Comparison of ENCODE assay signal across 1 cellular context in genomic region chr6:170552765-170553685, GRCh38.
TF ChIP-seq lines count a peak whose summit lies in the region.

Gene PSMB1, minus strand, starts transcription at chr6:170553307. Its CDS starts 65 bp downstream, at chr6:170553242.

TF ChIP-seq in GM12878, 131 proteins besides CTCF, POLR2A, EP300 and RAD21 (continued from another document):
- TF ChIP-seq EGR1 (IDR thresholded peaks at IDR 0.05; ENCODE audit: borderline replicate concordance in 1 of 2, low read depth in 2 of 2, low read length in 2 of 2) (0 out of 3 replicates have a peak, but pooled peaks of 1 of the 2 experiments have one; percentile 51), RELB (IDR thresholded peaks at IDR 0.05; ENCODE audit: low read depth) (peak; percentile 85), IKZF2 (IDR thresholded peaks at IDR 0.05) (peak in 1 of 2 experiments; percentile 52; a peak in 2 of 4 replicates), RAD51 (IDR thresholded peaks at IDR 0.05) (no peak), DPF2 (IDR thresholded peaks at IDR 0.05) (peak; percentile 51; the same call in 1 of the 2 replicates), IKZF1 (conservative IDR thresholded peaks at IDR 0.05) (peak; percentile 86), E2F8 (IDR thresholded peaks at IDR 0.05; ENCODE audit: low read depth, partially characterized antibody) (no peak), RFX5 (IDR thresholded peaks at IDR 0.05; ENCODE audit: low read depth, low read length) (no peak), SUZ12 (IDR thresholded peaks at IDR 0.05; ENCODE audit: unreplicated experiment) (no peak), JUNB (IDR thresholded peaks at IDR 0.05) (no peak), CHD2 (IDR thresholded peaks at IDR 0.05; ENCODE audit: borderline replicate concordance, low read depth, low read length) (peak; percentile 87), SREBF2 (IDR thresholded peaks at IDR 0.05; ENCODE audit: low read length) (no peak), NFYA (IDR thresholded peaks at IDR 0.05; ENCODE audit: borderline replicate concordance, low read depth, low read length) (no peak), ZBTB33 (IDR thresholded peaks at IDR 0.05) (no peak), TBL1XR1 (IDR thresholded peaks at IDR 0.05; ENCODE audit: low read depth, low read length) (no peak), BRCA1 (IDR thresholded peaks at IDR 0.05; ENCODE audit: low read depth, low read length) (no peak), MAX (IDR thresholded peaks at IDR 0.05; ENCODE audit: low read depth, low read length) (peak; percentile 18; the same call in 1 of the 2 replicates), ZBTB11 (CRISPR knock-in tag; IDR thresholded peaks at IDR 0.05) (no peak), STAT1 (conservative IDR thresholded peaks at IDR 0.05) (no peak), HDGF (IDR thresholded peaks at IDR 0.05) (0 out of 2 replicates have a peak, but pooled peaks have one; percentile 38), TAF1 (IDR thresholded peaks at IDR 0.05; ENCODE audit: borderline replicate concordance, low read depth, low read length) (peak; percentile 84), SIX5 (IDR thresholded peaks at IDR 0.05; ENCODE audit: low read depth, low read length, severe bottlenecking) (peak; percentile 40), CBX3 (IDR thresholded peaks at IDR 0.05; ENCODE audit: borderline replicate concordance, low read depth) (no peak), WRNIP1 (IDR thresholded peaks at IDR 0.05; ENCODE audit: borderline replicate concordance, low read depth, low read length) (no peak), ZSCAN29 (IDR thresholded peaks at IDR 0.05) (no peak), HCFC1 (IDR thresholded peaks at IDR 0.05; ENCODE audit: low read length) (peak; percentile 64; the same call in 1 of the 2 replicates), NR2F1 (conservative IDR thresholded peaks at IDR 0.05) (peak; percentile 37; the same call in 1 of the 2 replicates), MEF2A (IDR thresholded peaks at IDR 0.05; ENCODE audit: insufficient read depth, low read depth, low read length) (no peak), PML (IDR thresholded peaks at IDR 0.05; ENCODE audit: low read length) (peak; percentile 93)
- TF ChIP-seq, protein P1, sequence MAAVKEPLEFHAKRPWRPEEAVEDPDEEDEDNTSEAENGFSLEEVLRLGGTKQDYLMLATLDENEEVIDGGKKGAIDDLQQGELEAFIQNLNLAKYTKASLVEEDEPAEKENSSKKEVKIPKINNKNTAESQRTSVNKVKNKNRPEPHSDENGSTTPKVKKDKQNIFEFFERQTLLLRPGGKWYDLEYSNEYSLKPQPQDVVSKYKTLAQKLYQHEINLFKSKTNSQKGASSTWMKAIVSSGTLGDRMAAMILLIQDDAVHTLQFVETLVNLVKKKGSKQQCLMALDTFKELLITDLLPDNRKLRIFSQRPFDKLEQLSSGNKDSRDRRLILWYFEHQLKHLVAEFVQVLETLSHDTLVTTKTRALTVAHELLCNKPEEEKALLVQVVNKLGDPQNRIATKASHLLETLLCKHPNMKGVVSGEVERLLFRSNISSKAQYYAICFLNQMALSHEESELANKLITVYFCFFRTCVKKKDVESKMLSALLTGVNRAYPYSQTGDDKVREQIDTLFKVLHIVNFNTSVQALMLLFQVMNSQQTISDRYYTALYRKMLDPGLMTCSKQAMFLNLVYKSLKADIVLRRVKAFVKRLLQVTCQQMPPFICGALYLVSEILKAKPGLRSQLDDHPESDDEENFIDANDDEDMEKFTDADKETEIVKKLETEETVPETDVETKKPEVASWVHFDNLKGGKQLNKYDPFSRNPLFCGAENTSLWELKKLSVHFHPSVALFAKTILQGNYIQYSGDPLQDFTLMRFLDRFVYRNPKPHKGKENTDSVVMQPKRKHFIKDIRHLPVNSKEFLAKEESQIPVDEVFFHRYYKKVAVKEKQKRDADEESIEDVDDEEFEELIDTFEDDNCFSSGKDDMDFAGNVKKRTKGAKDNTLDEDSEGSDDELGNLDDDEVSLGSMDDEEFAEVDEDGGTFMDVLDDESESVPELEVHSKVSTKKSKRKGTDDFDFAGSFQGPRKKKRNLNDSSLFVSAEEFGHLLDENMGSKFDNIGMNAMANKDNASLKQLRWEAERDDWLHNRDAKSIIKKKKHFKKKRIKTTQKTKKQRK (IDR thresholded peaks at IDR 0.05; ENCODE audit: low read depth, low read length): no peak
- TF ChIP-seq, protein P2, sequence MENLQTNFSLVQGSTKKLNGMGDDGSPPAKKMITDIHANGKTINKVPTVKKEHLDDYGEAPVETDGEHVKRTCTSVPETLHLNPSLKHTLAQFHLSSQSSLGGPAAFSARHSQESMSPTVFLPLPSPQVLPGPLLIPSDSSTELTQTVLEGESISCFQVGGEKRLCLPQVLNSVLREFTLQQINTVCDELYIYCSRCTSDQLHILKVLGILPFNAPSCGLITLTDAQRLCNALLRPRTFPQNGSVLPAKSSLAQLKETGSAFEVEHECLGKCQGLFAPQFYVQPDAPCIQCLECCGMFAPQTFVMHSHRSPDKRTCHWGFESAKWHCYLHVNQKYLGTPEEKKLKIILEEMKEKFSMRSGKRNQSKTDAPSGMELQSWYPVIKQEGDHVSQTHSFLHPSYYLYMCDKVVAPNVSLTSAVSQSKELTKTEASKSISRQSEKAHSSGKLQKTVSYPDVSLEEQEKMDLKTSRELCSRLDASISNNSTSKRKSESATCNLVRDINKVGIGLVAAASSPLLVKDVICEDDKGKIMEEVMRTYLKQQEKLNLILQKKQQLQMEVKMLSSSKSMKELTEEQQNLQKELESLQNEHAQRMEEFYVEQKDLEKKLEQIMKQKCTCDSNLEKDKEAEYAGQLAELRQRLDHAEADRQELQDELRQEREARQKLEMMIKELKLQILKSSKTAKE (IDR thresholded peaks at IDR 0.05; ENCODE audit: low read depth, poor library complexity, severe bottlenecking): no peak
- TF ChIP-seq, protein P3, sequence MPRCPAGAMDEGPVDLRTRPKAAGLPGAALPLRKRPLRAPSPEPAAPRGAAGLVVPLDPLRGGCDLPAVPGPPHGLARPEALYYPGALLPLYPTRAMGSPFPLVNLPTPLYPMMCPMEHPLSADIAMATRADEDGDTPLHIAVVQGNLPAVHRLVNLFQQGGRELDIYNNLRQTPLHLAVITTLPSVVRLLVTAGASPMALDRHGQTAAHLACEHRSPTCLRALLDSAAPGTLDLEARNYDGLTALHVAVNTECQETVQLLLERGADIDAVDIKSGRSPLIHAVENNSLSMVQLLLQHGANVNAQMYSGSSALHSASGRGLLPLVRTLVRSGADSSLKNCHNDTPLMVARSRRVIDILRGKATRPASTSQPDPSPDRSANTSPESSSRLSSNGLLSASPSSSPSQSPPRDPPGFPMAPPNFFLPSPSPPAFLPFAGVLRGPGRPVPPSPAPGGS (IDR thresholded peaks at IDR 0.05; ENCODE audit: borderline replicate concordance, insufficient read depth, low read depth, low read length, poor library complexity, severe bottlenecking): no peak
- TF ChIP-seq, protein P4, sequence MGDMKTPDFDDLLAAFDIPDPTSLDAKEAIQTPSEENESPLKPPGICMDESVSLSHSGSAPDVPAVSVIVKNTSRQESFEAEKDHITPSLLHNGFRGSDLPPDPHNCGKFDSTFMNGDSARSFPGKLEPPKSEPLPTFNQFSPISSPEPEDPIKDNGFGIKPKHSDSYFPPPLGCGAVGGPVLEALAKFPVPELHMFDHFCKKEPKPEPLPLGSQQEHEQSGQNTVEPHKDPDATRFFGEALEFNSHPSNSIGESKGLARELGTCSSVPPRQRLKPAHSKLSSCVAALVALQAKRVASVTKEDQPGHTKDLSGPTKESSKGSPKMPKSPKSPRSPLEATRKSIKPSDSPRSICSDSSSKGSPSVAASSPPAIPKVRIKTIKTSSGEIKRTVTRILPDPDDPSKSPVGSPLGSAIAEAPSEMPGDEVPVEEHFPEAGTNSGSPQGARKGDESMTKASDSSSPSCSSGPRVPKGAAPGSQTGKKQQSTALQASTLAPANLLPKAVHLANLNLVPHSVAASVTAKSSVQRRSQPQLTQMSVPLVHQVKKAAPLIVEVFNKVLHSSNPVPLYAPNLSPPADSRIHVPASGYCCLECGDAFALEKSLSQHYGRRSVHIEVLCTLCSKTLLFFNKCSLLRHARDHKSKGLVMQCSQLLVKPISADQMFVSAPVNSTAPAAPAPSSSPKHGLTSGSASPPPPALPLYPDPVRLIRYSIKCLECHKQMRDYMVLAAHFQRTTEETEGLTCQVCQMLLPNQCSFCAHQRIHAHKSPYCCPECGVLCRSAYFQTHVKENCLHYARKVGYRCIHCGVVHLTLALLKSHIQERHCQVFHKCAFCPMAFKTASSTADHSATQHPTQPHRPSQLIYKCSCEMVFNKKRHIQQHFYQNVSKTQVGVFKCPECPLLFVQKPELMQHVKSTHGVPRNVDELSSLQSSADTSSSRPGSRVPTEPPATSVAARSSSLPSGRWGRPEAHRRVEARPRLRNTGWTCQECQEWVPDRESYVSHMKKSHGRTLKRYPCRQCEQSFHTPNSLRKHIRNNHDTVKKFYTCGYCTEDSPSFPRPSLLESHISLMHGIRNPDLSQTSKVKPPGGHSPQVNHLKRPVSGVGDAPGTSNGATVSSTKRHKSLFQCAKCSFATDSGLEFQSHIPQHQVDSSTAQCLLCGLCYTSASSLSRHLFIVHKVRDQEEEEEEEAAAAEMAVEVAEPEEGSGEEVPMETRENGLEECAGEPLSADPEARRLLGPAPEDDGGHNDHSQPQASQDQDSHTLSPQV (IDR thresholded peaks at IDR 0.05): no peak
